13 cellular contexts compared by ENCODE assay signal in genomic region chr20:38970302-38970701, GRCh38. TPM values are rescaled to one million over a fixed set of nuclear protein-coding genes. Genes with fewer than 3 reads are reported as not detected.
DNase-seq lines count a peak whose midpoint lies in the region; ATAC-seq and TF ChIP-seq lines count a peak whose summit lies in the region.
"Had no signal": no experiment of that assay in that cellular context is flagged by ENCODE, and none has a peak within 500 bp of the region (broad histone marks: within the 10 kb centered on the region; RNA-seq: fewer than 3 reads in every experiment).

No MANE protein-coding gene starts in this region.

- TF ChIP-seq CTCF in BJ (IDR thresholded peaks at IDR 0.05; ENCODE audit: insufficient read depth, low read depth, low read length), result no peak
- TF ChIP-seq CTCF in PC-9 (conservative IDR thresholded peaks at IDR 0.05), result no peak
- no peak for TF ChIP-seq CTCF in epithelial cell of esophagus (IDR thresholded peaks at IDR 0.05; ENCODE audit: insufficient read depth, low read depth, low read length, missing control alignments)

- peak overlapping the region; percentile 70 for H3K27ac ChIP-seq in PC-9
- H3K27ac ChIP-seq: neutrophil had no signal

- H3K4me3 ChIP-seq in BJ (ENCODE audit: low read depth, low read length), result no peak overlapping the region
- no peak overlapping the region for H3K4me3 ChIP-seq in PC-9
- no peak overlapping the region for H3K4me3 ChIP-seq in epithelial cell of esophagus (ENCODE audit: low read length)
- H3K4me3 ChIP-seq: GM12878 had no signal

- no peak overlapping the region for H2AFZ ChIP-seq in PC-9

- H3K4me2 ChIP-seq in PC-9, result no peak overlapping the region

- intact Hi-C loops in PC-9 (cut with micrococcal nuclease; ENCODE audit: unreplicated experiment), result no loop called here

- DNase-seq in BJ (ENCODE audit: low read depth), result peak; percentile 74
- DNase-seq in PC-9, result peak in 1 of 2 experiments; percentile 81
- DNase-seq in epithelial cell of esophagus (ENCODE audit: low read depth), result peak; percentile 79
- DNase-seq in non-pigmented ciliary epithelial cell (ENCODE audit: low read depth), result peak; percentile 65
- DNase-seq in NCI-H187 treated with DMSO at 0.1 percent for 48 hours (lab: John Stamatoyannopoulos, UW), result no peak
- DNase-seq: COR-L47, islet precursor cell, T1000 had no signal

- H3K36me3 ChIP-seq in BJ (ENCODE audit: control insufficient read depth, insufficient read depth, low read length) (no peaks in the 10 kb centered on the region), PC-9 (ENCODE audit: low read depth) (peaks cover 30% of the 10 kb centered on the region)

- no peaks in the 10 kb centered on the region for H3K27me3 ChIP-seq in BJ (ENCODE audit: control insufficient read depth, insufficient read depth, low read length)
- no peaks in the 10 kb centered on the region for H3K27me3 ChIP-seq in PC-9 (ENCODE audit: insufficient read depth, low read depth)
- H3K27me3 ChIP-seq: neutrophil had no signal

- peaks cover 3% of the 10 kb centered on the region; the same call in 1 of the 2 replicates for H4K20me1 ChIP-seq in PC-9 (ENCODE audit: insufficient read depth)

- H3F3A ChIP-seq in PC-9 (ENCODE audit: insufficient read depth, low read depth), result 0 out of 2 replicates have a peak, but pooled peaks cover 6% of the 10 kb centered on the region

- peaks cover 11% of the 10 kb centered on the region for H3K79me2 ChIP-seq in PC-9 (ENCODE audit: low read depth)

- no peaks in the 10 kb centered on the region for H3K9me2 ChIP-seq in PC-9 (ENCODE audit: insufficient read depth)

- peaks cover 8% of the 10 kb centered on the region; the same call in 1 of the 2 replicates for H3K4me1 ChIP-seq in PC-9 (replicated peaks; ENCODE audit: insufficient read depth)

- H3K9me3 ChIP-seq in PC-9 (ENCODE audit: insufficient read depth, low read depth), result no peaks in the 10 kb centered on the region
- H3K9me3 ChIP-seq: neutrophil had no signal

- BruUV-seq in PC-9 (replicated peaks; lab: Mats Ljungman, UMichigan), result no TSS peak

- CTCF ChIA-PET in BJ (lab: Yijun Ruan, JAX) (interaction anchor here (1.0 to 2.0 kb wide), 2 partner anchors 10 to 44 kb away, joined by 3 to 9 read pairs; partner anchors contain the start of gene FAM83D), PC-9 (lab: Charles Lee) (no interaction called here)

- no peak for ATAC-seq in HG03432 (IDR thresholded peaks at IDR 0.05; ENCODE audit: unreplicated experiment)
- no peak for ATAC-seq in HG03139 (IDR thresholded peaks at IDR 0.05; ENCODE audit: unreplicated experiment)
- no peak for ATAC-seq in HG02610 (IDR thresholded peaks at IDR 0.05; ENCODE audit: unreplicated experiment)
- ATAC-seq: GM12878 had no signal

- POLR2A ChIA-PET in BJ (lab: Charles Lee), result interaction anchor here (0.5 to 1.0 kb wide), 2 partner anchors 12 to 1283 kb away, joined by 5 to 6 read pairs; no protein-coding TSS in a partner anchor
- POLR2A ChIA-PET in PC-9 (lab: Charles Lee; ENCODE audit: unreplicated experiment), result interaction anchor here (0.7 kb wide), 1 partner anchor 8 kb away, joined by 8 read pairs; the partner anchor contains the start of gene DHX35

RNA-seq across cellular contexts. Expression of gene DHX35, which starts 8.2 kb away (rescaled TPM):
- polyA plus RNA-seq in BJ (2011; rRNA removed), result 12.1 and 14.5 TPM in 2 replicates
- polyA minus RNA-seq in BJ (2011; rRNA and poly(A)+ RNA removed), result 4.9 and 8.2 TPM in 2 replicates
- total RNA-seq in PC-9 (2021), result 12.1 and 12.6 TPM in 2 replicates

RNA-seq across cellular contexts. Expression of gene FAM83D, which starts 44.1 kb away (rescaled TPM):
- 26.6 and 40.1 TPM in 2 replicates for polyA plus RNA-seq in BJ (2011; rRNA removed)
- 16.1 and 16.4 TPM in 2 replicates for polyA minus RNA-seq in BJ (2011; rRNA and poly(A)+ RNA removed)
- total RNA-seq in PC-9 (2021), result 44.6 and 57.3 TPM in 2 replicates
